Comparison of ENCODE assay signal across 18 cellular contexts in the genomic region with DNA sequence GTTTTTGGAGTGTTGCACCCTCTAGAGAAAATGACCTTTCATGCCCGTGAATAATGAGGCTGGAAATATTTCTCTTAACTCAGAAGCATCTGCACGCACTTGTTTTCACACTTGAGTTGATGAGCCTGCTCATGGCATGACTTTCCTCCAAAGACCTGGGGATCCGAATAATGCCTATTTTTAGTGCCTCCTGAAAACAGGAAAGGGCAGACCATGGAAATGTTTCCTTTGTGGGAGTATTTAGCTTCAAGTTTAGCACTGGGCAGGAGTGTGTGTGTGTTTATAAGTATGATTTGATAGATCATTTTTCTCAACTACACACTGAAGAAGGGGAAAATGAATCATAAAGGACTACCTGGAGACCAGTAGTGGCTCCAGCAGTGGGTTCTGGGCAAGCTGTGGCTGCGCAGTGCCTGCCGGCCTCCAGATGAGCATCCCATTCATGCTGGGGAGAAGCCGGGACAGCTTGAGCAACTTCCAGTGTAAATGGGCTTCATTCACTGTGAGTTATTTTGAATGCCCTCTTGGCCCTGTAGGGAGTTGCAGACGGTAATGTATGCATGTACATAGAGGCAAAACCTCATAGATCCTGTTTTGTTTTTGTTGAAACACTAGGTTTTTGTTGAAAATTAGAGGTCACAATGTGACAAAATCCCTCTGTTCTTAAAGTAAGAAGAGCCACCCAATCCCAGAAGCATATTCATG.
DNase-seq lines count a peak whose midpoint lies in the region; ATAC-seq lines count a peak whose summit lies in the region.
"Had no signal": no experiment of that assay in that cellular context is flagged by ENCODE, and none has a peak within 500 bp of the region (broad histone marks: within the 10 kb centered on the region; RNA-seq: fewer than 3 reads in every experiment).

No MANE protein-coding gene starts in this region.

- H3K4me3 ChIP-seq in SJCRH30 (no peak overlapping the region), MG63 (no peak overlapping the region), HAP-1 (no peak overlapping the region)
- H3K4me3 ChIP-seq: BLaER1 treated with 17β-estradiol and CSF1 and Interleukin-3, amounts not matched to agents 10 nM and 100 nM had no signal

- H3K9me3 ChIP-seq in SJCRH30 (replicated peaks) (no peaks in the 10 kb centered on the region), MG63 (no peaks in the 10 kb centered on the region), HAP-1 (no peaks in the 10 kb centered on the region)
- H3K9me3 ChIP-seq: BLaER1 treated with 17β-estradiol and CSF1 and Interleukin-3, amounts not matched to agents 10 nM and 100 nM had no signal

- H3K36me3 ChIP-seq in SJCRH30: no peaks in the 10 kb centered on the region
- H3K36me3 ChIP-seq in MG63: no peaks in the 10 kb centered on the region
- no peaks in the 10 kb centered on the region for H3K36me3 ChIP-seq in HAP-1 (replicated peaks)
- H3K36me3 ChIP-seq: BLaER1 treated with 17β-estradiol and CSF1 and Interleukin-3, amounts not matched to agents 10 nM and 100 nM had no signal

- H3K4me1 ChIP-seq in SJCRH30 (peaks cover 20% of the 10 kb centered on the region), HAP-1 (no peaks in the 10 kb centered on the region)
- H3K4me1 ChIP-seq: BLaER1 treated with 17β-estradiol and CSF1 and Interleukin-3, amounts not matched to agents 10 nM and 100 nM had no signal

- DNase-seq in Ammon's horn (ENCODE audit: low spot score): peak; percentile 55
- no peak for DNase-seq in SJCRH30
- peak; percentile 59 for DNase-seq in globus pallidus (ENCODE audit: low spot score)
- DNase-seq in midbrain (lab: John Stamatoyannopoulos, UW): peak; percentile 21
- no peak for DNase-seq in MG63
- no peak for DNase-seq in HAP-1 (ENCODE audit: low spot score in 2 of 2)
- DNase-seq: CD8-positive, alpha-beta T cell; DND-41; H9; IMR-90; NCI-H1417 treated with DMSO at 0.1 percent for 48 hours; NCI-H187 treated with DMSO at 0.1 percent for 48 hours; NCI-H510A; RPMI8226 had no signal

- no peak for ATAC-seq in HG03342 (IDR thresholded peaks at IDR 0.05; ENCODE audit: unreplicated experiment)
- no peak for ATAC-seq in GM19452 (IDR thresholded peaks at IDR 0.05; ENCODE audit: unreplicated experiment)
- ATAC-seq: CD8-positive, alpha-beta T cell had no signal

- in situ Hi-C loops in HAP-1 (cut with MboI; ENCODE audit: low sequenced_read_pairs): no loop called here

- H3K27ac ChIP-seq in SJCRH30: peak overlapping the region; percentile 87
- H3K27ac ChIP-seq: BLaER1 treated with 17β-estradiol and CSF1 and Interleukin-3, amounts not matched to agents 10 nM and 100 nM; HL-60 had no signal

- H3K27me3 ChIP-seq in SJCRH30: no peaks in the 10 kb centered on the region
- no peaks in the 10 kb centered on the region for H3K27me3 ChIP-seq in MG63
- no peaks in the 10 kb centered on the region for H3K27me3 ChIP-seq in HAP-1 (ENCODE audit: low read depth)
- H3K27me3 ChIP-seq: BLaER1 treated with 17β-estradiol and CSF1 and Interleukin-3, amounts not matched to agents 10 nM and 100 nM had no signal

Comparison
In these comparisons a context has a peak if more than half of its experiments do, and no peak if none do; other contexts are left out.
1. DNase-seq: peak in Ammon's horn (single experiment), globus pallidus (single experiment) and midbrain (single experiment); none in SJCRH30 (0 of 2), MG63 (single experiment) and HAP-1 (0 of 2).